8 cellular contexts compared by ENCODE assay signal in genomic region chr9:96618209-96619108, GRCh38. TPM values are rescaled to one million over a fixed set of nuclear protein-coding genes. Genes with fewer than 3 reads are reported as not detected.
DNase-seq lines count a peak whose midpoint lies in the region; ATAC-seq and TF ChIP-seq lines count a peak whose summit lies in the region.

No MANE protein-coding gene starts in this region.

- DNase-seq in GM03348 (ENCODE audit: low spot score) (peak; percentile 82), RPMI7951 (ENCODE audit: low read depth) (peak; percentile 37), astrocyte of the cerebellum (ENCODE audit: low read depth) (no peak), hippocampal formation (lab: John Stamatoyannopoulos, UW) (peak; percentile 43 to 53), progenitor cell of endocrine pancreas (ENCODE audit: low spot score, unreplicated experiment) (peak; percentile 21)
- DNase-seq in activated CD4-positive, CD25-positive, alpha-beta regulatory T cell (lab: John Stamatoyannopoulos, UW): no peak

- ATAC-seq in HG02623 (IDR thresholded peaks at IDR 0.05; ENCODE audit: unreplicated experiment) (no peak), HG03039 (IDR thresholded peaks at IDR 0.05; ENCODE audit: unreplicated experiment) (no peak)

- TF ChIP-seq CTCF in astrocyte of the cerebellum (IDR thresholded peaks at IDR 0.05; ENCODE audit: low read depth, low read length, missing control alignments) (no peak), progenitor cell of endocrine pancreas (IDR thresholded peaks at IDR 0.05; ENCODE audit: unreplicated experiment) (no peak)

- H3K36me3 Mint-ChIP-seq in progenitor cell of endocrine pancreas (ENCODE audit: insufficient read depth): no peaks in the 10 kb centered on the region

- no peaks in the 10 kb centered on the region for H3K9me3 Mint-ChIP-seq in progenitor cell of endocrine pancreas (ENCODE audit: low read depth)

- no peaks in the 10 kb centered on the region for H3K27me3 Mint-ChIP-seq in progenitor cell of endocrine pancreas

- H3K4me3 ChIP-seq in astrocyte of the cerebellum (ENCODE audit: low read depth, low read length): peak overlapping the region; percentile 68

- in situ Hi-C loops in astrocyte of the cerebellum (cut with HindIII; ENCODE audit: low sequenced_read_pairs): no loop called here

- H3K4me3 Mint-ChIP-seq in progenitor cell of endocrine pancreas (ENCODE audit: low read depth): peak overlapping the region; percentile 78

- H3K4me1 Mint-ChIP-seq in progenitor cell of endocrine pancreas (ENCODE audit: low read depth): peaks cover 31% of the 10 kb centered on the region

- H3K27ac Mint-ChIP-seq in progenitor cell of endocrine pancreas: peak overlapping the region; percentile 89

RNA-seq across cellular contexts. Expression of gene CDC14B, which starts 1.2 kb away (rescaled TPM):
- 14.0 and 15.5 TPM in 2 replicates for total RNA-seq in RPMI7951 (2014; rRNA removed; shearing (Covaris generic))
- total RNA-seq in progenitor cell of endocrine pancreas: 46.2 and 53.2 TPM in 2 replicates

RNA-seq across cellular contexts. Expression of gene PRXL2C, which starts 36.7 kb away (rescaled TPM):
- total RNA-seq in RPMI7951 (2014; rRNA removed; shearing (Covaris generic)): 23.7 and 26.7 TPM in 2 replicates
- total RNA-seq in progenitor cell of endocrine pancreas: 4.8 and 6.2 TPM in 2 replicates

Comparison
In these comparisons a context has a peak if more than half of its experiments do, and no peak if none do; other contexts are left out.
1. DNase-seq: peak in GM03348 (single experiment), RPMI7951 (single experiment), hippocampal formation (2 of 2) and progenitor cell of endocrine pancreas (single experiment); none in astrocyte of the cerebellum (single experiment) and activated CD4-positive, CD25-positive, alpha-beta regulatory T cell (0 of 4).